Comparison of ENCODE assay signal across 22 cellular contexts in the genomic region with DNA sequence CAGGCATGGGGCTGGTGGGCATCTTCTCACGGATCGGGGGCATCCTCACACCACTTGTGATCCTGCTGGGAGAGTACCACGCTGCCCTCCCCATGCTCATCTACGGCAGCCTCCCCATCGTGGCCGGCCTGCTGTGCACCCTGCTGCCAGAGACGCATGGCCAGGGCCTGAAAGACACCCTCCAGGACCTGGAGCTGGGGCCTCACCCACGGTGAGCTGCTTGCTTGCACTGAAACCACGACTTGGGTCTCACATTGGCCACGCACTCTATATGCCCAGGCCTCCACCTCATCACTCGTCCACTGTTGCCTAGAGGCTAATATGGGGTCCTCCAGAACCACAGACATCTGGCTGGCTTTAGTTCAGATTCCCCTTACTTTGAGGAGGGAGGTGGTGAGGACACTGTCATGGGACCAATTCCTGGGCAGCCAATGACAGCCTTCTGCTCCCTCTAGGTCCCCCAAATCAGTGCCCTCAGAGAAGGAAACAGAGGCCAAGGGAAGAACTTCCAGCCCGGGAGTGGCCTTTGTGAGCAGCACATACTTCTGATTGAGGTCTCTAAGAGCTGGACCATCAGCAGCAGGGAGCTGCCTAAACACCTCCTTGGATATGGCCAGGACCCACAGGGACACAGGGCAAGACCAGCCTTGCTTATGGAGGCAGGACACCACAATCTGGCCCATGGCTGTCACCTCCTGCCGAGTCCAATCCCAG. TPM values are rescaled to one million over a fixed set of nuclear protein-coding genes. Genes with fewer than 3 reads are reported as not detected.
DNase-seq lines count a peak whose midpoint lies in the region; ATAC-seq, FAIRE-seq and TF ChIP-seq lines count a peak whose summit lies in the region.
"Had no signal": no experiment of that assay in that cellular context is flagged by ENCODE, and none has a peak within 500 bp of the region (broad histone marks: within the 10 kb centered on the region; RNA-seq: fewer than 3 reads in every experiment).

No MANE protein-coding gene starts in this region.

- no peak overlapping the region for H4K91ac ChIP-seq in H1 (replicated peaks; ENCODE audit: insufficient read length, low read length)

- H3K4me1 ChIP-seq in H1 (replicated peaks in 1 of 4; ENCODE audit: control insufficient read depth in 3 of 4, insufficient read depth in 4 of 4, low read length in 3 of 4): no peaks in the 10 kb centered on the region
- H3K4me1 ChIP-seq: A549 had no signal

- H2AK5ac ChIP-seq in H1 (ENCODE audit: low read depth, low read length): no peak overlapping the region

- H3K9ac ChIP-seq in H1 (replicated peaks in 1 of 4; ENCODE audit: extremely low read depth in 1 of 4, low read depth in 3 of 4, low read length in 3 of 4): no peak overlapping the region
- H3K9ac ChIP-seq: BLaER1, GM23248 had no signal

- TF ChIP-seq EP300 in H1 (IDR thresholded peaks at IDR 0.05; ENCODE audit: borderline replicate concordance in 1 of 2, low read depth in 2 of 2, low read length in 2 of 2): no peak

- no peak overlapping the region for H2BK12ac ChIP-seq in H1 (ENCODE audit: low read depth, low read length)

- TF ChIP-seq POLR2A in H1 (IDR thresholded peaks at IDR 0.05; ENCODE audit: control extremely low read depth in 1 of 2, low read depth in 2 of 2, low read length in 2 of 2): no peak

- H2BK120ac ChIP-seq in H1 (replicated peaks; ENCODE audit: low read depth, low read length): no peak overlapping the region

- no peaks in the 10 kb centered on the region for H3K27me3 ChIP-seq in H1 (replicated peaks in 1 of 4; ENCODE audit: control insufficient read depth in 3 of 4, extremely low read depth in 1 of 4, insufficient read depth in 3 of 4, low read length in 3 of 4)
- H3K27me3 ChIP-seq: BLaER1 had no signal

- H3K23me2 ChIP-seq in H1 (ENCODE audit: low read depth, low read length): no peaks in the 10 kb centered on the region

- H4K20me1 ChIP-seq in H1 (replicated peaks in 1 of 2; ENCODE audit: control insufficient read depth in 1 of 2, insufficient read depth in 2 of 2, low read length in 2 of 2): no peaks in the 10 kb centered on the region
- H4K20me1 ChIP-seq: BLaER1 had no signal

- no peak overlapping the region for H2AFZ ChIP-seq in H1 (ENCODE audit: low read length)
- H2AFZ ChIP-seq: GM23248 had no signal

- H3K4me3 Mint-ChIP-seq in activated CD8-positive, alpha-beta memory T cell treated with anti-CD3 and anti-CD28 coated beads, Interleukin-2, amount 10 ng/mL, durations not matched to agents 7 days and 5 days: no peak overlapping the region
- H3K4me3 Mint-ChIP-seq in osteocyte (ENCODE audit: unreplicated experiment): no peak overlapping the region
- H3K4me3 Mint-ChIP-seq: CD14-positive monocyte; CD4-positive, alpha-beta memory T cell had no signal

- ATAC-seq in activated CD8-positive, alpha-beta memory T cell treated with anti-CD3 and anti-CD28 coated beads, Interleukin-2, amount 10 ng/mL, durations not matched to agents 7 days and 5 days: no peak
- no peak for ATAC-seq in GM21423 (IDR thresholded peaks at IDR 0.05; ENCODE audit: unreplicated experiment)
- ATAC-seq: A549, GM12878, K562 had no signal

- no peak overlapping the region for H3K18ac ChIP-seq in H1 (ENCODE audit: extremely low read depth, low read length)

- no peaks in the 10 kb centered on the region for H3K27me3 Mint-ChIP-seq in activated CD8-positive, alpha-beta memory T cell treated with anti-CD3 and anti-CD28 coated beads, Interleukin-2, amount 10 ng/mL, durations not matched to agents 7 days and 5 days
- no peaks in the 10 kb centered on the region for H3K27me3 Mint-ChIP-seq in osteocyte (ENCODE audit: unreplicated experiment)
- H3K27me3 Mint-ChIP-seq: CD4-positive, alpha-beta memory T cell had no signal

- CTCF ChIA-PET in activated CD8-positive, alpha-beta memory T cell treated with anti-CD3 and anti-CD28 coated beads, Interleukin-2, amount 10 ng/mL, durations not matched to agents 7 days and 5 days (lab: Charles Lee): no interaction called here
- CTCF ChIA-PET in H1 (lab: Charles Lee; ENCODE audit: partially characterized antibody): interaction anchor here (0.8 to 1.4 kb wide), 2 partner anchors 30 to 65 kb away, joined by 3 read pairs; no protein-coding TSS in a partner anchor

- H3K9me3 Mint-ChIP-seq in activated CD8-positive, alpha-beta memory T cell treated with anti-CD3 and anti-CD28 coated beads, Interleukin-2, amount 10 ng/mL, durations not matched to agents 7 days and 5 days (ENCODE audit: low read depth): no peaks in the 10 kb centered on the region
- H3K9me3 Mint-ChIP-seq in osteocyte (ENCODE audit: unreplicated experiment): no peaks in the 10 kb centered on the region
- H3K9me3 Mint-ChIP-seq: CD14-positive monocyte; CD4-positive, alpha-beta memory T cell had no signal

- POLR2A ChIA-PET in H1 (lab: Charles Lee; ENCODE audit: partially characterized antibody): no interaction called here

- WGBS in H1 (ENCODE audit: extremely low coverage in 1 of 2, insufficient coverage in 1 of 2, insufficient read length in 1 of 2, insufficient replicate concordance in 2 of 2, low coverage in 1 of 2, low lambda C conversion rate in 2 of 2, missing lambda C conversion rate in 1 of 2), 2 experiments: 87% methylated on average over 12 of the region's 13 CpGs; no CpG with 5 or more reads in 1 of the 2 experiments

- no peak for TF ChIP-seq RAD21 in H1 (IDR thresholded peaks at IDR 0.05 in 1 of 2, conservative IDR thresholded peaks at IDR 0.05 in 1 of 2; ENCODE audit: low read depth in 2 of 2, low read length in 2 of 2)

- 0 out of 2 replicates have a peak overlapping the region, but pooled peaks have one; percentile 8 for H4K8ac ChIP-seq in H1 (ENCODE audit: extremely low read depth, insufficient read depth, low read length)

- TF ChIP-seq CTCF in H1 (IDR thresholded peaks at IDR 0.05; ENCODE audit: control extremely low read depth in 1 of 3, insufficient read depth in 1 of 3, low read depth in 1 of 3, low read length in 3 of 3) (no peak), osteocyte (IDR thresholded peaks at IDR 0.05) (no peak)

- no peaks in the 10 kb centered on the region for H3K36me3 ChIP-seq in H1 (ENCODE audit: control insufficient read depth in 2 of 4, insufficient read depth in 4 of 4, low read length in 3 of 4)

- DNase-seq in activated CD8-positive, alpha-beta memory T cell treated with anti-CD3 and anti-CD28 coated beads, Interleukin-2, amount 10 ng/mL, durations not matched to agents 7 days and 5 days: peak; percentile 19
- no peak for DNase-seq in activated CD8-positive, alpha-beta memory T cell treated with anti-CD3 and anti-CD28 coated beads for 24 hours
- DNase-seq in H1 (ENCODE audit: low read depth in 1 of 2, low spot score in 2 of 2) (no peak), osteocyte (ENCODE audit: extremely low spot score, unreplicated experiment) (peak; percentile 78), frontal cortex (ENCODE audit: low spot score in 2 of 2) (no peak), NOMO-1 treated with dmso at 0.1 percent for 144 hours (lab: John Stamatoyannopoulos, UW; ENCODE audit: unreplicated experiment) (no peak)
- DNase-seq: CD4-positive, alpha-beta memory T cell; DMS79 treated with DMSO at 0.1 percent for 48 hours; GF-D8; GM23248; HCEC 1CT had no signal

- no peaks in the 10 kb centered on the region for H3K79me2 ChIP-seq in H1 (ENCODE audit: control insufficient read depth in 1 of 2, insufficient read depth in 2 of 2, low read length in 2 of 2)

- H3K27ac ChIP-seq in H1 (ENCODE audit: low read depth, low read length): no peak overlapping the region
- H3K27ac ChIP-seq: 22Rv1, A549, BLaER1, GM23248, HL-60 had no signal

- no peaks in the 10 kb centered on the region for H3K9me3 ChIP-seq in H1 (ENCODE audit: insufficient read depth in 2 of 2, low read depth in 1 of 2, low read length in 1 of 2)
- H3K9me3 ChIP-seq: A549, BLaER1 had no signal

- H2BK20ac ChIP-seq in H1 (ENCODE audit: low read length): no peak overlapping the region

- no peak overlapping the region for H3K14ac ChIP-seq in H1 (ENCODE audit: insufficient read length)

- no peak overlapping the region for H3K23ac ChIP-seq in H1 (ENCODE audit: insufficient read length)

- no peak overlapping the region for H4K5ac ChIP-seq in H1 (ENCODE audit: insufficient read length, low read depth, low read length)

- H3K36me3 Mint-ChIP-seq in activated CD8-positive, alpha-beta memory T cell treated with anti-CD3 and anti-CD28 coated beads, Interleukin-2, amount 10 ng/mL, durations not matched to agents 7 days and 5 days: no peaks in the 10 kb centered on the region
- peaks cover 29% of the 10 kb centered on the region for H3K36me3 Mint-ChIP-seq in osteocyte (ENCODE audit: unreplicated experiment)
- H3K36me3 Mint-ChIP-seq: CD14-positive monocyte had no signal

- no peaks in the 10 kb centered on the region for H3K4me1 Mint-ChIP-seq in activated CD8-positive, alpha-beta memory T cell treated with anti-CD3 and anti-CD28 coated beads, Interleukin-2, amount 10 ng/mL, durations not matched to agents 7 days and 5 days
- no peaks in the 10 kb centered on the region for H3K4me1 Mint-ChIP-seq in osteocyte (ENCODE audit: unreplicated experiment)
- H3K4me1 Mint-ChIP-seq: CD4-positive, alpha-beta memory T cell had no signal

- no peak overlapping the region for H2BK5ac ChIP-seq in H1 (ENCODE audit: low read depth, low read length)

- no peak overlapping the region for H3K27ac Mint-ChIP-seq in activated CD8-positive, alpha-beta memory T cell treated with anti-CD3 and anti-CD28 coated beads, Interleukin-2, amount 10 ng/mL, durations not matched to agents 7 days and 5 days
- no peak overlapping the region for H3K27ac Mint-ChIP-seq in osteocyte (ENCODE audit: unreplicated experiment)

- FAIRE-seq in H1 (lab: Jason Lieb, UNC) (no peak), frontal cortex (lab: Jason Lieb, UNC) (no peak)
- FAIRE-seq: A549, GM12878, GM19239, H54, K562 had no signal

- no peak overlapping the region for H2BK15ac ChIP-seq in H1 (ENCODE audit: low read length)

- no peaks in the 10 kb centered on the region for H3K79me1 ChIP-seq in H1 (ENCODE audit: low read depth, low read length)

- H3K4me2 ChIP-seq in H1 (ENCODE audit: insufficient read depth in 1 of 2, low read depth in 2 of 2, low read length in 2 of 2): no peak overlapping the region
- H3K4me2 ChIP-seq: A549, BLaER1 had no signal

- H3K56ac ChIP-seq in H1 (replicated peaks; ENCODE audit: insufficient read length, low read depth, low read length): no peak overlapping the region

- no peak overlapping the region for H3K4me3 ChIP-seq in H1 (ENCODE audit: extremely low read depth in 1 of 4, insufficient read depth in 2 of 4, low read depth in 3 of 4, low read length in 4 of 4)
- H3K4me3 ChIP-seq: A549, BLaER1, GM12878, GM23248, K562 had no signal

- no peak overlapping the region for H3K4ac ChIP-seq in H1 (replicated peaks; ENCODE audit: insufficient read length, low read depth, low read length)

RNA-seq across cellular contexts. Expression of a gene that starts 5.0 kb away (rescaled TPM):
- total RNA-seq in activated CD8-positive, alpha-beta memory T cell treated with anti-CD3 and anti-CD28 coated beads, Interleukin-2, amount 10 ng/mL, durations not matched to agents 7 days and 5 days: not detected
- not detected in 2 replicates for total RNA-seq in H1 (2021; fragmentation: NEBNext Ultra II Directional; extraction: Animal tissue kit (Norgen Biotek cat#: 25700))
- polyA plus RNA-seq in H1 (2011; rRNA removed): 0.03 and 0.05 TPM in 2 replicates
- polyA plus RNA-seq in H1 (2011; cell fraction: cytosol; rRNA removed): 0.05 TPM
- 0.17 TPM for polyA plus RNA-seq in H1 (2011; cell fraction: nucleus; rRNA removed)
- not detected in 4 replicates for polyA plus RNA-seq in H1 (2012, experiment 1 of 2)
- polyA plus RNA-seq in H1 (2012, experiment 2 of 2): not detected
- polyA plus RNA-seq in H1 (2013, experiment 1 of 2): not detected
- 0.02 TPM for polyA plus RNA-seq in H1 (2013, experiment 2 of 2)
- polyA minus RNA-seq in H1 (2011; rRNA and poly(A)+ RNA removed): 0.15 and 0.28 TPM in 2 replicates
- not detected for polyA minus RNA-seq in H1 (2011; cell fraction: cytosol; rRNA and poly(A)+ RNA removed)
- not detected for polyA minus RNA-seq in H1 (2011; cell fraction: nucleus; rRNA and poly(A)+ RNA removed)
- total RNA-seq in osteocyte: 0.30 and 0.47 TPM in 2 replicates
- total RNA-seq in frontal cortex: under 0.01 TPM
- total RNA-seq: CD4-positive, alpha-beta memory T cell; GM12878; GM23248; HT1080 had no signal
- polyA plus RNA-seq: CD14-positive monocyte, GM12878 had no signal

RNA-seq across cellular contexts. Expression of a gene that starts 11.5 kb away (rescaled TPM):
- 1 to 10 TPM in 1 of 2 experiments, under 1 TPM in 1; 0.47 to 1.1 TPM for total RNA-seq in activated CD8-positive, alpha-beta memory T cell treated with anti-CD3 and anti-CD28 coated beads, Interleukin-2, amount 10 ng/mL, durations not matched to agents 7 days and 5 days
- total RNA-seq in H1 (2021; fragmentation: NEBNext Ultra II Directional; extraction: Animal tissue kit (Norgen Biotek cat#: 25700)): 0.41 and 0.54 TPM in 2 replicates
- polyA plus RNA-seq in H1 (2011; rRNA removed): 0.05 and 0.06 TPM in 2 replicates
- polyA plus RNA-seq in H1 (2011; cell fraction: cytosol; rRNA removed): 0.09 TPM
- polyA plus RNA-seq in H1 (2011; cell fraction: nucleus; rRNA removed): 0.76 TPM
- 0.20 to 0.28 TPM in 2 of 4 replicates, not detected in the others for polyA plus RNA-seq in H1 (2012, experiment 1 of 2)
- polyA plus RNA-seq in H1 (2012, experiment 2 of 2): not detected
- polyA plus RNA-seq in H1 (2013, experiment 1 of 2): 0.12 TPM
- polyA plus RNA-seq in H1 (2013, experiment 2 of 2): 0.09 TPM
- polyA minus RNA-seq in H1 (2011; rRNA and poly(A)+ RNA removed): 0.46 and 1.1 TPM in 2 replicates
- polyA minus RNA-seq in H1 (2011; cell fraction: cytosol; rRNA and poly(A)+ RNA removed): not detected
- 1.7 TPM for polyA minus RNA-seq in H1 (2011; cell fraction: nucleus; rRNA and poly(A)+ RNA removed)
- total RNA-seq in osteocyte (0.99 and 1.2 TPM in 2 replicates), frontal cortex (under 0.01 TPM)
- total RNA-seq: HT1080 had no signal
- polyA plus RNA-seq: CD14-positive monocyte, GM23248 had no signal

Comparison
In these comparisons a context has a peak if more than half of its experiments do, and no peak if none do; other contexts are left out.
1. DNase-seq: peak in activated CD8-positive, alpha-beta memory T cell treated with anti-CD3 and anti-CD28 coated beads, Interleukin-2, amount 10 ng/mL, durations not matched to agents 7 days and 5 days (single experiment) and osteocyte (single experiment); none in activated CD8-positive, alpha-beta memory T cell treated with anti-CD3 and anti-CD28 coated beads for 24 hours (single experiment), H1 (0 of 2), frontal cortex (0 of 2) and NOMO-1 treated with dmso at 0.1 percent for 144 hours (single experiment).